Comparison of ENCODE assay signal across 25 cellular contexts in the genomic region with DNA sequence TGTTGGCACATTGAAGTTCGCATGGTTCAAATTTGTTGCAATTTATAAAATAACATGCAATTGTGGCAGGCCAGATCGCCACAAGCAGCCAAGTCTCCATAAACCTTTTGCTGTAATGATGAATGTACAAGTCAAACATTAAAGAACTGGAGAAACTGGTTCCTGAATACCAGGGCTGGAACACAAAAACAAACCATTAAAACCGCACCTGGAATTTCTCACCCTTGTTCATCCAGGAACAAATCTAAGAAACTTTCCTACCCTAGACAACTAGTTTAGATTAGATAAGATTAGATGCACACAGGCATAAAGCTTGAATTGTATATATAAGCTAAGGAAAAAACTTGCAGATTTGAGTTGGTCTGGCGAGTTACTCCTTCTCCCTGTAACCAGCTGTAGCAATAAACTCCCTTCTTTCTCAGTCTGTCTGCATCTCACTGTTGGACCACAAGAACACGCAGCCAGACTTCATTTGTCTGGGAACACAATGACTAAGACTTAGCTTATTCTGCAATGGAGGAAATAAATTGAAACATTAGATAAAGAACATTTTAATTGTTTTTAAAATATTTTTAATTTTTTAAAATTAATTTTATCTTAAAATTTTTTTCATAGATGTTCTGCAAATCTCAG.
DNase-seq lines count a peak whose midpoint lies in the region; ATAC-seq, FAIRE-seq and TF ChIP-seq lines count a peak whose summit lies in the region.
"Had no signal": no experiment of that assay in that cellular context is flagged by ENCODE, and none has a peak within 500 bp of the region (broad histone marks: within the 10 kb centered on the region; RNA-seq: fewer than 3 reads in every experiment).

No MANE protein-coding gene starts in this region.

- FAIRE-seq in colon (lab: Jason Lieb, UNC) (peak; percentile 61), GM12892 (lab: Jason Lieb, UNC) (no peak)
- FAIRE-seq: A549 had no signal

- TF ChIP-seq POLR2A in GM12892 (IDR thresholded peaks at IDR 0.05; ENCODE audit: low read depth, low read length): no peak

- POLR2A ChIA-PET in MCF 10A (lab: Yijun Ruan, JAX): no interaction called here

- H3K27me3 Mint-ChIP-seq in MCF 10A (ENCODE audit: insufficient read depth, unreplicated experiment): no peaks in the 10 kb centered on the region
- no peaks in the 10 kb centered on the region for H3K27me3 Mint-ChIP-seq in mesothelial cell of epicardium (ENCODE audit: low read depth)
- H3K27me3 Mint-ChIP-seq in type B pancreatic cell: no peaks in the 10 kb centered on the region
- no peaks in the 10 kb centered on the region for H3K27me3 Mint-ChIP-seq in activated T-cell treated with anti-CD3 and anti-CD28 coated beads, Interleukin-2, amount 50 U/mL, for 4 hours (ENCODE audit: low read depth)
- H3K27me3 Mint-ChIP-seq: activated CD4-positive, alpha-beta memory T cell treated with anti-CD3 and anti-CD28 coated beads for 36 hours; activated naive CD4-positive, alpha-beta T cell treated with anti-CD3 and anti-CD28 coated beads, Interleukin-2, amount 10 ng/mL, durations not matched to agents 7 days and 5 days; effector memory CD8-positive, alpha-beta T cell; natural killer cell treated with Interleukin-12 subunit alpha and Interleukin-12 subunit beta and Interleukin-15 and Interleukin-18, amount 100 ng/mL, for 72 hours had no signal

- intact Hi-C loops in mammary epithelial cell (cut with micrococcal nuclease) (no loop called here), MCF 10A (cut with micrococcal nuclease) (no loop called here)

- H3K4me1 Mint-ChIP-seq in MCF 10A (ENCODE audit: insufficient read depth, unreplicated experiment) (no peaks in the 10 kb centered on the region), mesothelial cell of epicardium (peaks cover 28% of the 10 kb centered on the region), type B pancreatic cell (ENCODE audit: unreplicated experiment) (peaks cover 11% of the 10 kb centered on the region)
- no peaks in the 10 kb centered on the region for H3K4me1 Mint-ChIP-seq in activated T-cell treated with anti-CD3 and anti-CD28 coated beads, Interleukin-2, amount 50 U/mL, for 4 hours (ENCODE audit: low read depth)
- H3K4me1 Mint-ChIP-seq: activated naive CD4-positive, alpha-beta T cell treated with anti-CD3 and anti-CD28 coated beads, Interleukin-2, amount 10 ng/mL, durations not matched to agents 7 days and 5 days had no signal

- H3K4me3 ChIP-seq in mammary epithelial cell (replicated peaks in 1 of 3; ENCODE audit: insufficient read depth in 1 of 3, low read depth in 2 of 3, low read length in 3 of 3): no peak overlapping the region
- H3K4me3 ChIP-seq: A549; BLaER1 treated with 17β-estradiol and CSF1 and Interleukin-3, amounts not matched to agents 10 nM and 100 nM; heart left ventricle; psoas muscle had no signal

- H4K20me1 ChIP-seq in mammary epithelial cell (ENCODE audit: insufficient read depth, low read length): no peaks in the 10 kb centered on the region
- H4K20me1 ChIP-seq: BLaER1 treated with 17β-estradiol and CSF1 and Interleukin-3, amounts not matched to agents 10 nM and 100 nM had no signal

- H3K9ac ChIP-seq in mammary epithelial cell (ENCODE audit: insufficient read depth, low read length): no peak overlapping the region
- H3K9ac ChIP-seq: BLaER1 treated with 17β-estradiol and CSF1 and Interleukin-3, amounts not matched to agents 10 nM and 100 nM had no signal

- DNase-seq in mammary epithelial cell: peak; percentile 56
- no peak for DNase-seq in MCF 10A (ENCODE audit: unreplicated experiment)
- DNase-seq in mesothelial cell of epicardium (ENCODE audit: low spot score in 2 of 2, unreplicated experiment in 2 of 2): no peak
- no peak for DNase-seq in type B pancreatic cell (ENCODE audit: extremely low spot score, unreplicated experiment)
- DNase-seq in activated T-cell treated with anti-CD3 and anti-CD28 coated beads, Interleukin-2, amount 50 U/mL, for 4 hours: no peak
- DNase-seq in GM12892 (ENCODE audit: insufficient read length): no peak
- DNase-seq in NCI-H2081 treated with DMSO at 0.1 percent for 48 hours (lab: John Stamatoyannopoulos, UW): no peak
- DNase-seq: activated CD4-positive, alpha-beta memory T cell treated with anti-CD3 and anti-CD28 coated beads for 36 hours; activated naive CD4-positive, alpha-beta T cell treated with anti-CD3 and anti-CD28 coated beads, Interleukin-2, amount 10 ng/mL, durations not matched to agents 7 days and 5 days; activated T-cell treated with anti-CD3 and anti-CD28 coated beads for 4 hours; aorta; DMS 273 treated with DMSO at 0.1 percent for 48 hours; effector memory CD8-positive, alpha-beta T cell; heart left ventricle; HFFc6; IMR-90; psoas muscle; stimulated activated CD8-positive, alpha-beta memory T cell treated with anti-CD3 and anti-CD28 coated beads, Interleukin-4, amount 100 ng/mL, for 48 hours; substantia nigra; T-helper 1 cell; WERI-Rb-1 had no signal

- H2AFZ ChIP-seq in mammary epithelial cell (ENCODE audit: low read depth, low read length): no peak overlapping the region

- H3K79me2 ChIP-seq in mammary epithelial cell (ENCODE audit: insufficient read depth, low read length): no peaks in the 10 kb centered on the region

- no peak for ATAC-seq in activated T-cell treated with anti-CD3 and anti-CD28 coated beads, Interleukin-2, amount 50 U/mL, for 4 hours
- ATAC-seq: A549; effector memory CD8-positive, alpha-beta T cell; heart left ventricle; natural killer cell treated with Interleukin-12 subunit alpha and Interleukin-12 subunit beta and Interleukin-15 and Interleukin-18, amount 100 ng/mL, for 72 hours; psoas muscle had no signal

- H3K4me2 ChIP-seq in mammary epithelial cell (ENCODE audit: insufficient read depth, low read depth, low read length): peak overlapping the region; percentile 46
- H3K4me2 ChIP-seq: A549; BLaER1 treated with 17β-estradiol and CSF1 and Interleukin-3, amounts not matched to agents 10 nM and 100 nM had no signal

- no peaks in the 10 kb centered on the region for H3K9me3 Mint-ChIP-seq in MCF 10A (ENCODE audit: unreplicated experiment)
- H3K9me3 Mint-ChIP-seq in mesothelial cell of epicardium: peaks cover 4% of the 10 kb centered on the region
- no peaks in the 10 kb centered on the region for H3K9me3 Mint-ChIP-seq in type B pancreatic cell
- H3K9me3 Mint-ChIP-seq in activated T-cell treated with anti-CD3 and anti-CD28 coated beads, Interleukin-2, amount 50 U/mL, for 4 hours: peaks cover 26% of the 10 kb centered on the region

- H3K4me1 ChIP-seq in mammary epithelial cell (ENCODE audit: insufficient read depth, low read length): no peaks in the 10 kb centered on the region
- H3K4me1 ChIP-seq: A549; BLaER1 treated with 17β-estradiol and CSF1 and Interleukin-3, amounts not matched to agents 10 nM and 100 nM; heart left ventricle; psoas muscle had no signal

- peaks cover 2% of the 10 kb centered on the region for H3K9me3 ChIP-seq in mammary epithelial cell (replicated peaks; ENCODE audit: insufficient read depth, low read length)
- H3K9me3 ChIP-seq: BLaER1 treated with 17β-estradiol and CSF1 and Interleukin-3, amounts not matched to agents 10 nM and 100 nM; psoas muscle had no signal

- TF ChIP-seq CTCF in mammary epithelial cell (conservative IDR thresholded peaks at IDR 0.05 in 1 of 2, IDR thresholded peaks at IDR 0.05 in 1 of 2; ENCODE audit: extremely low read depth in 1 of 2, insufficient read depth in 1 of 2, low read depth in 1 of 2, low read length in 2 of 2) (no peak), MCF 10A (IDR thresholded peaks at IDR 0.05; ENCODE audit: unreplicated experiment) (no peak), mesothelial cell of epicardium (IDR thresholded peaks at IDR 0.05; ENCODE audit: unreplicated experiment) (no peak), type B pancreatic cell (conservative IDR thresholded peaks at IDR 0.05) (no peak)

- dilution Hi-C loops in mammary epithelial cell (cut with HindIII; ENCODE audit: low sequenced_read_pairs): no loop called here

- H3K36me3 Mint-ChIP-seq in MCF 10A (ENCODE audit: insufficient read depth, unreplicated experiment): no peaks in the 10 kb centered on the region
- no peaks in the 10 kb centered on the region for H3K36me3 Mint-ChIP-seq in mesothelial cell of epicardium
- no peaks in the 10 kb centered on the region for H3K36me3 Mint-ChIP-seq in type B pancreatic cell
- H3K36me3 Mint-ChIP-seq in activated T-cell treated with anti-CD3 and anti-CD28 coated beads, Interleukin-2, amount 50 U/mL, for 4 hours (ENCODE audit: insufficient read depth): no peaks in the 10 kb centered on the region
- H3K36me3 Mint-ChIP-seq: activated CD4-positive, alpha-beta memory T cell treated with anti-CD3 and anti-CD28 coated beads for 36 hours; activated naive CD4-positive, alpha-beta T cell treated with anti-CD3 and anti-CD28 coated beads, Interleukin-2, amount 10 ng/mL, durations not matched to agents 7 days and 5 days had no signal

- in situ Hi-C loops in mammary epithelial cell (cut with MboI; ENCODE audit: low sequenced_read_pairs in 2 of 2): no loop called here

- no peaks in the 10 kb centered on the region for H3K27me3 ChIP-seq in mammary epithelial cell (ENCODE audit: insufficient read depth, low read length)
- H3K27me3 ChIP-seq: BLaER1 treated with 17β-estradiol and CSF1 and Interleukin-3, amounts not matched to agents 10 nM and 100 nM; heart left ventricle had no signal

- no peaks in the 10 kb centered on the region for H3K36me3 ChIP-seq in mammary epithelial cell (ENCODE audit: insufficient read depth, low read length)
- H3K36me3 ChIP-seq: BLaER1 treated with 17β-estradiol and CSF1 and Interleukin-3, amounts not matched to agents 10 nM and 100 nM; heart left ventricle; WERI-Rb-1 had no signal

- H3K4me3 Mint-ChIP-seq in MCF 10A (ENCODE audit: unreplicated experiment): no peak overlapping the region
- no peak overlapping the region for H3K4me3 Mint-ChIP-seq in mesothelial cell of epicardium
- H3K4me3 Mint-ChIP-seq in type B pancreatic cell: peak overlapping the region; percentile 36
- no peak overlapping the region for H3K4me3 Mint-ChIP-seq in activated T-cell treated with anti-CD3 and anti-CD28 coated beads, Interleukin-2, amount 50 U/mL, for 4 hours
- H3K4me3 Mint-ChIP-seq: activated CD4-positive, alpha-beta memory T cell treated with anti-CD3 and anti-CD28 coated beads for 36 hours; activated naive CD4-positive, alpha-beta T cell treated with anti-CD3 and anti-CD28 coated beads, Interleukin-2, amount 10 ng/mL, durations not matched to agents 7 days and 5 days; effector memory CD8-positive, alpha-beta T cell; HFFc6; natural killer cell treated with Interleukin-12 subunit alpha and Interleukin-12 subunit beta and Interleukin-15 and Interleukin-18, amount 100 ng/mL, for 72 hours had no signal

- H3K27ac ChIP-seq in mammary epithelial cell (ENCODE audit: insufficient read depth, low read depth, low read length): no peak overlapping the region
- H3K27ac ChIP-seq: A549; BLaER1 treated with 17β-estradiol and CSF1 and Interleukin-3, amounts not matched to agents 10 nM and 100 nM; heart left ventricle; psoas muscle; WERI-Rb-1 had no signal

- CTCF ChIA-PET in mammary epithelial cell (lab: Charles Lee; ENCODE audit: low non-redundant PET) (no interaction called here), MCF 10A (lab: Yijun Ruan, JAX) (no interaction called here)

- no peak overlapping the region for H3K27ac Mint-ChIP-seq in MCF 10A (ENCODE audit: low read depth, unreplicated experiment)
- peak overlapping the region; percentile 56 for H3K27ac Mint-ChIP-seq in mesothelial cell of epicardium
- peak overlapping the region; percentile 85 for H3K27ac Mint-ChIP-seq in type B pancreatic cell
- H3K27ac Mint-ChIP-seq: activated CD4-positive, alpha-beta memory T cell treated with anti-CD3 and anti-CD28 coated beads for 36 hours; activated naive CD4-positive, alpha-beta T cell treated with anti-CD3 and anti-CD28 coated beads, Interleukin-2, amount 10 ng/mL, durations not matched to agents 7 days and 5 days; effector memory CD8-positive, alpha-beta T cell; HFFc6; natural killer cell treated with Interleukin-12 subunit alpha and Interleukin-12 subunit beta and Interleukin-15 and Interleukin-18, amount 100 ng/mL, for 72 hours had no signal

- 4% methylated on average over 5 of the region's 5 CpGs for WGBS in mammary epithelial cell (ENCODE audit: low coverage, missing lambda C conversion rate)

- BruUV-seq in mammary epithelial cell (replicated peaks; lab: Mats Ljungman, UMichigan) (no TSS peak), MCF 10A (replicated peaks; lab: Mats Ljungman, UMichigan) (no TSS peak)
